In the genomic region with DNA sequence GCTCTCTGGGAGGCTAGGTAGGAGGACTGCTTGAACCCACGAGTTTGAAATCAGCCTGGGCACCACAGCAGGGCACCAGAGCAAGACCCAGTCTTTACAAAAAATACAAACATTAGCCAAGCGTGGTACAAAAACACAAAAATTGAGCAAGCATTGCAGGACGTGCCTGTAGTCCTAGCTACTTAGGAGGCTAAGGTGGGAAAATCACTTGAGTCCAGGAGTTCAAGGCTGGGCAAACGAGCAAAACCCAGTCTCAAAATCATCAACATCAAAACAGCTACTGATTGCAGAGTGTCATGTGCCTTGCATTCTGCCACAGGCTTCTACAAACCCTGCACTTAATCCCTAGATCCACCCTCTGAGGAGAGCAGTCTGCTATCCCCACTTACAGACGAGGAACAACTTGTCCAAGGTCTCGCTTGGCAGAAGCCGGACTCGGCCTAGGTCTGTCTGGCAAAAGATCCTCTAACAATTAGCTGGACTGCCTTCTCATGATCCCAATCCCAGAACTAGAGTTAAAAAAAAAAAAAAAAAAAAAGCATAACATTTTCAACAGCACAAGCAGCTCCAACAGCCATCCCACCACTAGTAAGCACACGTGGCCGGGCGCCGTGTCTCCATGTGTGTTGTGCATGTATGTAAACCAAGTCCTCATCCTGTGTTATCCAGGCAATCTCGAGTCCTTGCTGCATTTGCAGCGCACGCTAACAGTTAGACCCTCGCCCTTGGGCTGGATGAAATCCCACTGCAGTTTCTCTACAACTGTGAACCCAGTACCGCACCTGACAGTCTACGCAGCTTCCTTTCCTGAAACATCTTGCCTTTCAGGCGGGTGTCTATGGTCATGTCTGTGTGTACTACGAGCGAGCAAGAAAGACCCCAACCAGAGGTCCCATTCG, we compare ENCODE assay signal across 1 cellular context.
TF ChIP-seq lines count a peak whose summit lies in the region.

No MANE protein-coding gene starts in this region.

TF ChIP-seq in WTC11, 78 proteins besides CTCF, POLR2A, EP300 and RAD21 (continued from another document):
- TF ChIP-seq ZNF532 (CRISPR knock-in tag; IDR thresholded peaks at IDR 0.05; ENCODE audit: borderline replicate concordance) (no peak), MLX (CRISPR knock-in tag; IDR thresholded peaks at IDR 0.05) (no peak), E2F5 (CRISPR knock-in tag; IDR thresholded peaks at IDR 0.05) (no peak), CREM (CRISPR knock-in tag; IDR thresholded peaks at IDR 0.05) (no peak)
- TF ChIP-seq, protein P1, sequence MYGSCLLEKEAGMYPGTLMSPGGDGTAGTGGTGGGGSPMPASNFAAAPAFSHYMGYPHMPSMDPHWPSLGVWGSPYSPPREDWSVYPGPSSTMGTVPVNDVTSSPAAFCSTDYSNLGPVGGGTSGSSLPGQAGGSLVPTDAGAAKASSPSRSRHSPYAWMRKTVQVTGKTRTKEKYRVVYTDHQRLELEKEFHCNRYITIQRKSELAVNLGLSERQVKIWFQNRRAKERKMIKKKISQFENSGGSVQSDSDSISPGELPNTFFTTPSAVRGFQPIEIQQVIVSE (CRISPR knock-in tag; IDR thresholded peaks at IDR 0.05; ENCODE audit: borderline replicate concordance), result no peak
